In the genomic region with DNA sequence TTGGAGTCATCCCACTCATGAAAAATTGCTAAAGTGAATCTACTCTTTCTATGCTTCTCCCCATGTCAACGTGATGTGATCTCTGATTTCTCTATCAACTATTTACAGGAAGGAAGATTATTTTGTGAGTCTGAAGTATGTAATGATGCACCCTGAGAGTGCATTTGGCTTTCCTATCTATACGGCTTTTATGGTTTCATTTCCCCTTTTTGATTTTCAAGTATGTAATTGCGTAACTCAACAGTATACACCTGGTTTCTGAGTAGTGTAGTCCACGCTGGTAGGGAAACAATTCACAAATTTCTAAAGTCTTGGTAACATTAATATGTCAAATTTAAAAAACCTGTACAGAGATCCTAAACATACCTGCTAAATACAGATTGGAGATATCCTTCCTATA, we compare ENCODE assay signal across 13 cellular contexts.
DNase-seq lines count a peak whose midpoint lies in the region; ATAC-seq, FAIRE-seq and TF ChIP-seq lines count a peak whose summit lies in the region.
"Had no signal": no experiment of that assay in that cellular context is flagged by ENCODE, and none has a peak within 500 bp of the region (broad histone marks: within the 10 kb centered on the region; RNA-seq: fewer than 3 reads in every experiment).

No MANE protein-coding gene starts in this region.

- WGBS in GM12878 (ENCODE audit: insufficient coverage, insufficient replicate concordance, low lambda C conversion rate, missing lambda C conversion rate) = 3% methylated on average over 4 of the region's 4 CpGs

- no peak for TF ChIP-seq RAD21 in GM12878 (IDR thresholded peaks at IDR 0.05; ENCODE audit: insufficient read depth, low read depth, low read length)

- RAD21 ChIA-PET in GM12878 (lab: Charles Lee; ENCODE audit: unreplicated experiment) = interaction anchor here (0.6 to 1.1 kb wide), 2 partner anchors 71 to 198 kb away, joined by 3 read pairs; no protein-coding TSS in a partner anchor

- no peaks in the 10 kb centered on the region for H3K9me3 ChIP-seq in GM12878 (replicated peaks; ENCODE audit: control insufficient read depth, insufficient read depth, low read length)
- H3K9me3 ChIP-seq: transverse colon had no signal

- DNase-seq in DMS53 (lab: John Stamatoyannopoulos, UW) (peak; percentile 8), DMS53 treated with DMSO at 0.1 percent for 48 hours (lab: John Stamatoyannopoulos, UW; ENCODE audit: unreplicated experiment) (no peak), GM12878 (ENCODE audit: low read depth, low spot score) (peak; percentile 36), left cardiac atrium (no peak)
- DNase-seq in stimulated activated CD4-positive, alpha-beta T cell treated with anti-CD3 and anti-CD28 coated beads, Interleukin-1b, Interleukin-23, amount 100 ng/mL, for 48 hours = no peak
- no peak for DNase-seq in stimulated activated CD8-positive, alpha-beta memory T cell treated with anti-CD3 and anti-CD28 coated beads, Interleukin-4, amount 100 ng/mL, for 48 hours
- DNase-seq: activated naive CD8-positive, alpha-beta T cell treated with anti-CD3 and anti-CD28 coated beads for 36 hours; effector memory CD8-positive, alpha-beta T cell; NCI-H748 treated with DMSO at 0.1 percent for 48 hours; transverse colon had no signal

- H2AFZ ChIP-seq in GM12878 (ENCODE audit: control insufficient read depth, low read depth, low read length) = no peak overlapping the region

- ATAC-seq in HG02588 (IDR thresholded peaks at IDR 0.05; ENCODE audit: unreplicated experiment) (peak; percentile 96), HG03442 (IDR thresholded peaks at IDR 0.05; ENCODE audit: unreplicated experiment) (peak; percentile 95), GM12878 (peak; percentile 100), left cardiac atrium (no peak)
- ATAC-seq: effector memory CD8-positive, alpha-beta T cell had no signal

- no peaks in the 10 kb centered on the region for H4K20me1 ChIP-seq in GM12878 (ENCODE audit: control insufficient read depth, insufficient read depth)

- no peak overlapping the region for H3K9ac ChIP-seq in GM12878 (ENCODE audit: control insufficient read depth, insufficient read depth, low read length)

- no peak overlapping the region for H3K4me3 ChIP-seq in GM12878
- H3K4me3 ChIP-seq: transverse colon had no signal

- CTCF ChIA-PET in GM12878 (lab: Yijun Ruan, JAX) = interaction anchor here (0.7 to 1.2 kb wide), 3 partner anchors 10 to 14 kb away, joined by 3 read pairs; no protein-coding TSS in a partner anchor

- H3K4me1 ChIP-seq in GM12878 (ENCODE audit: control insufficient read depth, insufficient read depth, low read length) = no peaks in the 10 kb centered on the region
- H3K4me1 ChIP-seq: transverse colon had no signal

- no peak for TF ChIP-seq POLR2A in GM12878 (IDR thresholded peaks at IDR 0.05; ENCODE audit: low read depth, low read length)

- in situ Hi-C loops in GM12878 (cut with MboI) = no loop called here

- SMC1A ChIA-PET in GM12878 (lab: Charles Lee; ENCODE audit: uncharacterized antibody, unreplicated experiment) = interaction anchor here (0.6 to 3.2 kb wide), 6 partner anchors 9 to 156 kb away, joined by 3 to 14 read pairs (median 4); no protein-coding TSS in a partner anchor

- no peak overlapping the region for H3K27ac ChIP-seq in GM12878 (ENCODE audit: control insufficient read depth, insufficient read depth)
- H3K27ac ChIP-seq: 22Rv1, transverse colon had no signal

- no peak for TF ChIP-seq CTCF in GM12878 (IDR thresholded peaks at IDR 0.05 in 2 of 3, conservative IDR thresholded peaks at IDR 0.05 in 1 of 3; ENCODE audit: control insufficient read depth in 2 of 3, extremely low read depth in 1 of 3, insufficient read depth in 1 of 3, low read depth in 3 of 3, low read length in 3 of 3)

- TF ChIP-seq EP300 in GM12878 (IDR thresholded peaks at IDR 0.05; ENCODE audit: borderline replicate concordance in 1 of 2, control insufficient read depth in 1 of 2, low read depth in 2 of 2, low read length in 2 of 2) = peak; percentile 30 to 92; a peak in 3 of 4 replicates

- POLR2A ChIA-PET in GM12878 (lab: Charles Lee) = no interaction called here

- no peaks in the 10 kb centered on the region for H3K36me3 ChIP-seq in GM12878 (ENCODE audit: control insufficient read depth in 2 of 2, insufficient read depth in 2 of 2, low read length in 1 of 2)
- H3K36me3 ChIP-seq: transverse colon had no signal

- no peaks in the 10 kb centered on the region for H3K79me2 ChIP-seq in GM12878 (ENCODE audit: control insufficient read depth, insufficient read depth, low read length)

- H3K4me2 ChIP-seq in GM12878 (ENCODE audit: control insufficient read depth, insufficient read depth) = no peak overlapping the region

- no TSS peak for BruUV-seq in GM12878 (replicated peaks; lab: Mats Ljungman, UMichigan)

- intact Hi-C loops in GM12878 (cut with micrococcal nuclease; ENCODE audit: unreplicated experiment) = no loop called here
- intact Hi-C loops in left cardiac atrium (cut with DNase I) = no loop called here

- FAIRE-seq in GM12878 (lab: Jason Lieb, UNC) = no peak

- H3K27me3 ChIP-seq in GM12878 (replicated peaks in 1 of 2; ENCODE audit: control insufficient read depth in 2 of 2, insufficient read depth in 2 of 2, low read length in 1 of 2) = no peaks in the 10 kb centered on the region
- H3K27me3 ChIP-seq: transverse colon had no signal

TF ChIP-seq in GM12878, 131 proteins besides CTCF, POLR2A, EP300 and RAD21 (continues in another document):
- TF ChIP-seq IRF4 (IDR thresholded peaks at IDR 0.05; ENCODE audit: low read depth, low read length) (peak; percentile 87), MTA2 (IDR thresholded peaks at IDR 0.05; ENCODE audit: low read depth) (peak; percentile 75; the same call in 1 of the 2 replicates), BHLHE40 (IDR thresholded peaks at IDR 0.05; ENCODE audit: borderline replicate concordance in 1 of 2, low read depth in 2 of 2, low read length in 1 of 2) (0 out of 4 replicates have a peak, but pooled peaks of 1 of the 2 experiments have one; percentile 12), ZZZ3 (IDR thresholded peaks at IDR 0.05; ENCODE audit: control insufficient read depth, insufficient read length, low read depth) (no peak), BRCA1 (IDR thresholded peaks at IDR 0.05; ENCODE audit: low read depth, low read length) (no peak), TBL1XR1 (IDR thresholded peaks at IDR 0.05; ENCODE audit: low read depth, low read length) (no peak), ZNF217 (IDR thresholded peaks at IDR 0.05) (no peak), ETV6 (conservative IDR thresholded peaks at IDR 0.05 in 1 of 2, IDR thresholded peaks at IDR 0.05 in 1 of 2; ENCODE audit: borderline replicate concordance in 1 of 2, low read depth in 1 of 2) (peak in 1 of 2 experiments; percentile 63; a peak in 1 of 4 replicates), BCL11A (IDR thresholded peaks at IDR 0.05; ENCODE audit: low read depth, low read length) (peak; percentile 49; the same call in 1 of the 2 replicates), GABPA (IDR thresholded peaks at IDR 0.05; ENCODE audit: low read depth) (0 out of 2 replicates have a peak, but pooled peaks have one; percentile 49), IKZF2 (IDR thresholded peaks at IDR 0.05) (peak; percentile 42 to 66; a peak in 2 of 4 replicates), CEBPB (IDR thresholded peaks at IDR 0.05; ENCODE audit: borderline replicate concordance in 1 of 2, low read depth in 2 of 2, low read length in 2 of 2) (peak; percentile 95 to 96), PML (IDR thresholded peaks at IDR 0.05; ENCODE audit: low read length) (0 out of 2 replicates have a peak, but pooled peaks have one; percentile 32)
- TF ChIP-seq, protein P1, sequence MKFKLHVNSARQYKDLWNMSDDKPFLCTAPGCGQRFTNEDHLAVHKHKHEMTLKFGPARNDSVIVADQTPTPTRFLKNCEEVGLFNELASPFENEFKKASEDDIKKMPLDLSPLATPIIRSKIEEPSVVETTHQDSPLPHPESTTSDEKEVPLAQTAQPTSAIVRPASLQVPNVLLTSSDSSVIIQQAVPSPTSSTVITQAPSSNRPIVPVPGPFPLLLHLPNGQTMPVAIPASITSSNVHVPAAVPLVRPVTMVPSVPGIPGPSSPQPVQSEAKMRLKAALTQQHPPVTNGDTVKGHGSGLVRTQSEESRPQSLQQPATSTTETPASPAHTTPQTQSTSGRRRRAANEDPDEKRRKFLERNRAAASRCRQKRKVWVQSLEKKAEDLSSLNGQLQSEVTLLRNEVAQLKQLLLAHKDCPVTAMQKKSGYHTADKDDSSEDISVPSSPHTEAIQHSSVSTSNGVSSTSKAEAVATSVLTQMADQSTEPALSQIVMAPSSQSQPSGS (IDR thresholded peaks at IDR 0.05; ENCODE audit: low read length) = peak; percentile 92
- TF ChIP-seq, protein P2, sequence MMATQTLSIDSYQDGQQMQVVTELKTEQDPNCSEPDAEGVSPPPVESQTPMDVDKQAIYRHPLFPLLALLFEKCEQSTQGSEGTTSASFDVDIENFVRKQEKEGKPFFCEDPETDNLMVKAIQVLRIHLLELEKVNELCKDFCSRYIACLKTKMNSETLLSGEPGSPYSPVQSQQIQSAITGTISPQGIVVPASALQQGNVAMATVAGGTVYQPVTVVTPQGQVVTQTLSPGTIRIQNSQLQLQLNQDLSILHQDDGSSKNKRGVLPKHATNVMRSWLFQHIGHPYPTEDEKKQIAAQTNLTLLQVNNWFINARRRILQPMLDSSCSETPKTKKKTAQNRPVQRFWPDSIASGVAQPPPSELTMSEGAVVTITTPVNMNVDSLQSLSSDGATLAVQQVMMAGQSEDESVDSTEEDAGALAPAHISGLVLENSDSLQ (IDR thresholded peaks at IDR 0.05) = peak; percentile 33; the same call in 1 of the 2 replicates
- TF ChIP-seq, protein P3, sequence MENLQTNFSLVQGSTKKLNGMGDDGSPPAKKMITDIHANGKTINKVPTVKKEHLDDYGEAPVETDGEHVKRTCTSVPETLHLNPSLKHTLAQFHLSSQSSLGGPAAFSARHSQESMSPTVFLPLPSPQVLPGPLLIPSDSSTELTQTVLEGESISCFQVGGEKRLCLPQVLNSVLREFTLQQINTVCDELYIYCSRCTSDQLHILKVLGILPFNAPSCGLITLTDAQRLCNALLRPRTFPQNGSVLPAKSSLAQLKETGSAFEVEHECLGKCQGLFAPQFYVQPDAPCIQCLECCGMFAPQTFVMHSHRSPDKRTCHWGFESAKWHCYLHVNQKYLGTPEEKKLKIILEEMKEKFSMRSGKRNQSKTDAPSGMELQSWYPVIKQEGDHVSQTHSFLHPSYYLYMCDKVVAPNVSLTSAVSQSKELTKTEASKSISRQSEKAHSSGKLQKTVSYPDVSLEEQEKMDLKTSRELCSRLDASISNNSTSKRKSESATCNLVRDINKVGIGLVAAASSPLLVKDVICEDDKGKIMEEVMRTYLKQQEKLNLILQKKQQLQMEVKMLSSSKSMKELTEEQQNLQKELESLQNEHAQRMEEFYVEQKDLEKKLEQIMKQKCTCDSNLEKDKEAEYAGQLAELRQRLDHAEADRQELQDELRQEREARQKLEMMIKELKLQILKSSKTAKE (IDR thresholded peaks at IDR 0.05; ENCODE audit: low read depth, poor library complexity, severe bottlenecking) = no peak

Comparison
In these comparisons a context has a peak if more than half of its experiments do, and no peak if none do; other contexts are left out.
1. DNase-seq: peak in DMS53 (single experiment) and GM12878 (single experiment); none in DMS53 treated with DMSO at 0.1 percent for 48 hours (single experiment), stimulated activated CD4-positive, alpha-beta T cell treated with anti-CD3 and anti-CD28 coated beads, Interleukin-1b, Interleukin-23, amount 100 ng/mL, for 48 hours (single experiment), stimulated activated CD8-positive, alpha-beta memory T cell treated with anti-CD3 and anti-CD28 coated beads, Interleukin-4, amount 100 ng/mL, for 48 hours (single experiment) and left cardiac atrium (single experiment).
2. ATAC-seq: peak in HG02588 (single experiment), HG03442 (single experiment) and GM12878 (single experiment); none in left cardiac atrium (0 of 2).